Comparison of ENCODE assay signal across 22 cellular contexts in the genomic region with DNA sequence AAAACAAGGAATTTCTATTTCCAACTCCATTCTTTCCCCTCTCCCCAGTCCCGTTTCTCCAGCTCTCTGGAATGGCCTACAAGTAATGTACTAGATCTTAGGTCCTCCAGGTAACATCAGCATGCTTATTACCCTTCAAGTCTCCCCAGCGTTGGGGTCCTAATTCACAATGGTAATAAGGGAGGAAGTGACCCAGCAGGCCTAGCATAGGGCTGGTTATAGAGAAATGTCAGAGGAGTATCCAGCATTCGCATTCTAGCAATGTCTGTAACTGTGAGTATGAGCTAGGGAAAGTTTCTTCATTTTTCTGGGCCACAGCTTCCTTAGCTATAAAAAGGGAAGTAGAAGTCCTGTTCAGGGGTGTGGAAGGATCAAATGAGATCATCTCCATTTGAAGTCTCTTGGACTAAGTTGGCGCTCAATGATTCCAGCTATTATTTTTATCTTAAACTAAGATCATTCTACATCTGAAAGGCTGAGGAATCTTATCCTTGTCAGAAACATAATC. TPM values are rescaled to one million over a fixed set of nuclear protein-coding genes. Genes with fewer than 3 reads are reported as not detected.
DNase-seq lines count a peak whose midpoint lies in the region; ATAC-seq and TF ChIP-seq lines count a peak whose summit lies in the region.
"Had no signal": no experiment of that assay in that cellular context is flagged by ENCODE, and none has a peak within 500 bp of the region (broad histone marks: within the 10 kb centered on the region; RNA-seq: fewer than 3 reads in every experiment).

No MANE protein-coding gene starts in this region.

- no peak for TF ChIP-seq CTCF in right atrium auricular region (IDR thresholded peaks at IDR 0.05)
- TF ChIP-seq CTCF in testis (IDR thresholded peaks at IDR 0.05): no peak

- H3K9me3 ChIP-seq in right atrium auricular region (no peaks in the 10 kb centered on the region), testis (no peaks in the 10 kb centered on the region)
- H3K9me3 ChIP-seq: upper lobe of left lung had no signal

- no peak for TF ChIP-seq POLR2A in testis (IDR thresholded peaks at IDR 0.05)

- H3K27ac ChIP-seq in right atrium auricular region (no peak overlapping the region), testis (no peak overlapping the region)
- H3K27ac ChIP-seq: SK-N-MC had no signal

- H3K36me3 ChIP-seq in right atrium auricular region: no peaks in the 10 kb centered on the region
- no peaks in the 10 kb centered on the region for H3K36me3 ChIP-seq in testis (ENCODE audit: low read depth, missing control alignments)
- H3K36me3 ChIP-seq: upper lobe of left lung had no signal

- WGBS in testis, 2 donors: 84 to 87% methylated on average over 4 of the region's 4 CpGs

- peak; percentile 37 for ATAC-seq in Right ventricle myocardium inferior
- ATAC-seq in sciatic nerve: peak; percentile 52
- ATAC-seq: activated naive CD4-positive, alpha-beta T cell treated with anti-CD3 and anti-CD28 coated beads, Interleukin-2, amount 50 U/mL, for 72 hours; activated T-helper 17 cell treated with anti-CD3 and anti-CD28 coated beads, Interleukin-2, amount 50 U/mL, for 72 hours; CD8-positive, alpha-beta T cell had no signal

- H3K4me1 ChIP-seq in right atrium auricular region: no peaks in the 10 kb centered on the region
- H3K4me1 ChIP-seq in testis: no peaks in the 10 kb centered on the region

- no peak overlapping the region for H3K4me3 ChIP-seq in right atrium auricular region
- no peak overlapping the region for H3K4me3 ChIP-seq in testis
- H3K4me3 ChIP-seq: SK-N-MC, skin epidermis, upper lobe of left lung had no signal

- intact Hi-C loops in Right ventricle myocardium inferior (cut with DNase I) (no loop called here), sciatic nerve (cut with DNase I) (no loop called here), testis (cut with DNase I; ENCODE audit: low total_unique reads) (no loop called here)

- H3K27me3 ChIP-seq in right atrium auricular region: no peaks in the 10 kb centered on the region
- H3K27me3 ChIP-seq in testis: no peaks in the 10 kb centered on the region
- H3K27me3 ChIP-seq: upper lobe of left lung had no signal

- no peak for DNase-seq in Right ventricle myocardium inferior (ENCODE audit: missing footprints)
- DNase-seq in right atrium auricular region (ENCODE audit: low spot score): no peak
- DNase-seq in NOMO-1 (lab: John Stamatoyannopoulos, UW; ENCODE audit: unreplicated experiment in 2 of 2): peak; percentile 83 to 93
- peak; percentile 17 for DNase-seq in UCSD-AML1 (lab: John Stamatoyannopoulos, UW; ENCODE audit: unreplicated experiment)
- no peak for DNase-seq in sciatic nerve (ENCODE audit: low spot score)
- DNase-seq in testis: no peak
- no peak for DNase-seq in NCI-H2227 (lab: John Stamatoyannopoulos, UW; ENCODE audit: unreplicated experiment)
- no peak for DNase-seq in activated CD8-positive, alpha-beta memory T cell treated with anti-CD3 and anti-CD28 coated beads, Interleukin-2, amount 50 U/mL, for 4 hours
- DNase-seq: 8988T; activated B cell treated with CpG ODN at 0.5 μM for 24 hours; CD8-positive, alpha-beta T cell; HFFc6; mammary epithelial cell; NCI-H1092 treated with DMSO at 0.1 percent for 48 hours; NCI-H2081; NCI-H446; stimulated activated CD4-positive, alpha-beta T cell treated with anti-CD3 and anti-CD28 coated beads, Interleukin-1b, Interleukin-23, amount 100 ng/mL, for 48 hours; upper lobe of left lung had no signal

RNA-seq across cellular contexts. Expression of gene RBPJ, which starts 18.4 kb away (rescaled TPM):
- total RNA-seq in Right ventricle myocardium inferior: 42.1 TPM
- 10 to 100 TPM; 31.4 to 41.0 TPM for total RNA-seq in right atrium auricular region
- total RNA-seq in sciatic nerve: 117 TPM
- total RNA-seq in testis: 10 to 100 TPM; 57.7 to 75.8 TPM
- polyA plus RNA-seq in testis (ENCODE audit: insufficient read depth, low read depth, low replicate concordance): 71.6 TPM

Comparison
In these comparisons a context has a peak if more than half of its experiments do, and no peak if none do; other contexts are left out.
1. DNase-seq: peak in NOMO-1 (2 of 2) and UCSD-AML1 (single experiment); none in Right ventricle myocardium inferior (single experiment), right atrium auricular region (single experiment), sciatic nerve (single experiment), testis (single experiment), NCI-H2227 (single experiment) and activated CD8-positive, alpha-beta memory T cell treated with anti-CD3 and anti-CD28 coated beads, Interleukin-2, amount 50 U/mL, for 4 hours (single experiment).